1 cellular context compared by ENCODE assay signal in the genomic region with DNA sequence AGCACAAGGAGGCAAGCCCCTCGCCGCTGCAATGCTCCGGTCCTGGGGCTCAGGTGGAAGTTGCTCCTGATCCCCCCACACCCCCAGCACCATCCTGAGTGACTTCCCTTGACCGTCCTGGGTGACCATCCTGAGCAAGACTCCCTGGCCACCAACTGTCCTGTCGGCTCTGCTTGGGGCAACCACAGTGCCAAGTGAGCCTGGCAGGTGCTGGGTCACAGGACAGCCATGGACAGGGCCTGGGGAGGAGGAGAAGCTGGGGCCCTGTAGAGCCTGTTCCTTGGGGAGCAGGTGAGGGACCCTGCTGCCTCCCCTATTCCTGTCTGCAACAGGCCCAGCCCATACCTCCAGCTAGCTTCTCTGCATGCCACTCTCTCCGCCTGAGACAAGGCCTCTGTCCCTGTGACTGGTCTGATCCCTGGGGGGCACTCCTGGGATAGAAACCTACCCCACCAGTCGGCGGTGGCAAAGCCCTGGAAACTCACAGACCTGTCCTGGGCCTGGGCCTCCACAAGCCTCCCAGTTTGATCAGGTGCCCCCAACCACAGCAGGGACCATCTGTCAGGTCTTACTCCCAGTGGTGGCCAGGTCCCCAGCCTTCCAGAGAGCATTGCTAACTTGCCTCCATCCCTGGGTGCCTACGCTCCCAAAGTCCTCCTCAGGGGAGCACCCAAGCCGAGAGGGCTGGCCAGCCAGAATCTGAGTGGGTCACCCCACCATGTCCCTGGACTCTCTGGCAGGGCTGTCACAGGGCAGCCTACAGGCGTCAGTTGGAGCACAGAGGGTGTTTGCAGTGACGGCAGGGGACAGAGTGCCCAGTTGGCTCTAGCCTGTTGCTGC.
TF ChIP-seq lines count a peak whose summit lies in the region.

No MANE protein-coding gene starts in this region.

TF ChIP-seq in H1, 55 proteins besides CTCF, POLR2A, EP300 and RAD21 (continued from another document):
- no peak for TF ChIP-seq YY1 (IDR thresholded peaks at IDR 0.05; ENCODE audit: low read depth, low read length)
